19 cellular contexts compared by ENCODE assay signal in the genomic region with DNA sequence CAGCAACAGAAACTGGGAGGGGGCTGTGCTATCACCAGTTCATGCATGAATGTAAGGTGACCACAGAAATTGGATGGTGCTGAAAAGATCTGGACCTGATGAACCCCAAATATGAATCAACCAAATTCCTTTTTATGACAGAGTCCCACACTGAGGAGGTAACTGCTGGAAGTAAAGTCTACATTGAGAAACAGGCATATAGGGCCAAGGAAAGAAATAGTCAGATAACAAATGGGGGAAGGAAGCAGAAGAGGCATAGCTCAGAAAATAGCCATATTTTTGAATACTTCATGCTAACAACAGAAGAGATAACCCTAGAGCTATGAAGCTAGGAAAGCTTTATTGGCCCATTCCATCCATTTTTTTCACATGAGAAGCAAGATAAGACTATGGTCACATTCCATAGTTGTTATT. TPM values are rescaled to one million over a fixed set of nuclear protein-coding genes. Genes with fewer than 3 reads are reported as not detected.
DNase-seq lines count a peak whose midpoint lies in the region; ATAC-seq and TF ChIP-seq lines count a peak whose summit lies in the region.
"Had no signal": no experiment of that assay in that cellular context is flagged by ENCODE, and none has a peak within 500 bp of the region (broad histone marks: within the 10 kb centered on the region; RNA-seq: fewer than 3 reads in every experiment).

No MANE protein-coding gene starts in this region.

- peak overlapping the region; percentile 8 to 86 (median 14) for H3K27ac Mint-ChIP-seq in nephron
- H3K27ac Mint-ChIP-seq: activated CD4-positive, alpha-beta memory T cell treated with anti-CD3 and anti-CD28 coated beads, Interleukin-2, amount 10 ng/mL, durations not matched to agents 7 days and 5 days; activated naive CD8-positive, alpha-beta T cell treated with anti-CD3 and anti-CD28 coated beads, Interleukin-2, amount 50 U/mL, for 24 hours; neural progenitor cell had no signal

- ATAC-seq in GM19035 (IDR thresholded peaks at IDR 0.05; ENCODE audit: unreplicated experiment): no peak
- ATAC-seq: activated naive CD8-positive, alpha-beta T cell treated with anti-CD3 and anti-CD28 coated beads, Interleukin-2, amount 50 U/mL, for 24 hours; K562 had no signal

- no peaks in the 10 kb centered on the region for H3K9me3 ChIP-seq in MG63
- H3K9me3 ChIP-seq: right atrium auricular region had no signal

- no peaks in the 10 kb centered on the region for H3K27me3 Mint-ChIP-seq in nephron (ENCODE audit: low read depth)
- H3K27me3 Mint-ChIP-seq: activated CD4-positive, alpha-beta memory T cell treated with anti-CD3 and anti-CD28 coated beads, Interleukin-2, amount 10 ng/mL, durations not matched to agents 7 days and 5 days; activated naive CD8-positive, alpha-beta T cell treated with anti-CD3 and anti-CD28 coated beads, Interleukin-2, amount 50 U/mL, for 24 hours had no signal

- peak; percentile 65 for DNase-seq in Daoy (ENCODE audit: low read depth)
- DNase-seq in MG63: peak; percentile 22
- peak; percentile 61 to 90 for DNase-seq in cardiac fibroblast (ENCODE audit: low read depth in 2 of 2)
- DNase-seq in SKM-1 treated with dmso at 0.1 percent for 144 hours (lab: John Stamatoyannopoulos, UW; ENCODE audit: unreplicated experiment): no peak
- no peak for DNase-seq in NCI-H2107 (lab: John Stamatoyannopoulos, UW)
- DNase-seq: activated CD4-positive, alpha-beta memory T cell treated with anti-CD3 and anti-CD28 coated beads, Interleukin-2, amount 10 ng/mL, durations not matched to agents 7 days and 5 days; activated naive CD8-positive, alpha-beta T cell treated with anti-CD3 and anti-CD28 coated beads, Interleukin-2, amount 50 U/mL, for 24 hours; NCI-H1048; NCI-H2081 treated with DMSO at 0.1 percent for 48 hours; NCI-H526 treated with DMSO at 0.1 percent for 48 hours; PC-9; stimulated activated CD4-positive, alpha-beta T cell treated with anti-CD3 and anti-CD28 coated beads, Interleukin-2, amount 100 ng/mL, for 24 hours; substantia nigra; WERI-Rb-1 had no signal

- no peaks in the 10 kb centered on the region for H3K4me1 Mint-ChIP-seq in nephron
- H3K4me1 Mint-ChIP-seq: neural progenitor cell had no signal

- H3K27me3 ChIP-seq in MG63: no peaks in the 10 kb centered on the region
- H3K27me3 ChIP-seq: neural progenitor cell, right atrium auricular region had no signal

- no peaks in the 10 kb centered on the region for H3K36me3 ChIP-seq in MG63
- H3K36me3 ChIP-seq: right atrium auricular region, WERI-Rb-1 had no signal

- no peaks in the 10 kb centered on the region for H3K9me3 Mint-ChIP-seq in nephron
- H3K9me3 Mint-ChIP-seq: activated CD4-positive, alpha-beta memory T cell treated with anti-CD3 and anti-CD28 coated beads, Interleukin-2, amount 10 ng/mL, durations not matched to agents 7 days and 5 days; activated naive CD8-positive, alpha-beta T cell treated with anti-CD3 and anti-CD28 coated beads, Interleukin-2, amount 50 U/mL, for 24 hours; neural progenitor cell had no signal

- H3K4me3 Mint-ChIP-seq in nephron: no peak overlapping the region
- H3K4me3 Mint-ChIP-seq: activated CD4-positive, alpha-beta memory T cell treated with anti-CD3 and anti-CD28 coated beads, Interleukin-2, amount 10 ng/mL, durations not matched to agents 7 days and 5 days; activated naive CD8-positive, alpha-beta T cell treated with anti-CD3 and anti-CD28 coated beads, Interleukin-2, amount 50 U/mL, for 24 hours; neural progenitor cell had no signal

- H3K36me3 Mint-ChIP-seq in nephron (ENCODE audit: low read depth): peaks cover 47% of the 10 kb centered on the region

- H3K4me3 ChIP-seq in MG63 (no peak overlapping the region), cardiac fibroblast (replicated peaks in 1 of 2; ENCODE audit: low read depth in 2 of 2, low read length in 2 of 2) (no peak overlapping the region)
- H3K4me3 ChIP-seq: K562, neural progenitor cell, PC-9, right atrium auricular region had no signal

- TF ChIP-seq CTCF in cardiac fibroblast (IDR thresholded peaks at IDR 0.05; ENCODE audit: low read depth, low read length): no peak
- no peak for TF ChIP-seq CTCF in nephron (IDR thresholded peaks at IDR 0.05; ENCODE audit: unreplicated experiment in 3 of 3)

RNA-seq across cellular contexts. Expression of gene ZC3H6, which starts 25.8 kb away (rescaled TPM):
- total RNA-seq in Daoy (2014; rRNA removed; shearing (Covaris generic)): 0.36 and 0.69 TPM in 2 replicates
- 0.26 and 0.39 TPM in 2 replicates for total RNA-seq in MG63 (2014; rRNA removed; shearing (Covaris generic); ENCODE audit: low replicate concordance)

RNA-seq across cellular contexts. Expression of gene ZC3H8, which starts 46.3 kb away (rescaled TPM):
- total RNA-seq in Daoy (2014; rRNA removed; shearing (Covaris generic)): 7.3 and 10.2 TPM in 2 replicates
- 2.3 and 9.0 TPM in 2 replicates for total RNA-seq in MG63 (2014; rRNA removed; shearing (Covaris generic); ENCODE audit: low replicate concordance)

Comparison
In these comparisons a context has a peak if more than half of its experiments do, and no peak if none do; other contexts are left out.
1. DNase-seq: peak in Daoy (single experiment), MG63 (single experiment) and cardiac fibroblast (2 of 2); none in SKM-1 treated with dmso at 0.1 percent for 144 hours (single experiment) and NCI-H2107 (single experiment).